Comparison of ENCODE assay signal across 21 cellular contexts in the genomic region with DNA sequence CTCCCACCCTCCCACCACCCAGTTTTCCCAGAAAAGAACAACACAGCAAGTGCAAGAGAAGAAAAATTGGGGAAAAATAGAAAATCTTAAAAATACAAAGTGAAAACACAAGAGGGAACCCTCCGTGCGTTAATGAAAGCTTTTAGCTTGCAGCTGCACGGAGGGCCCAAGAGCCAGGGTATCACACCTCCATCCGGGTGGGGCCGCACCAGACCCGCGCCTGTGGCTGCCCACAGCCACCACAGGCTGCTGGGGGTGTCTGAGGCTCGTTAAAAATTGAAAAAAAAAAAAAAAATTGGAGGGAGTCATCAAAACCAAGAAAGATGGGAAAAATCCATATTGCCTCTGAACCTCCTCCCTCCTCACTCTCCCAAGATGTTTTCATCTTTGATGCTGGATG.
"Had no signal": no experiment of that assay in that cellular context is flagged by ENCODE, and none has a peak within 500 bp of the region (broad histone marks: within the 10 kb centered on the region; RNA-seq: fewer than 3 reads in every experiment).

No MANE protein-coding gene starts in this region.

- H3K9ac ChIP-seq: parathyroid adenoma had no signal

- H3K36me3 Mint-ChIP-seq: activated CD8-positive, alpha-beta memory T cell treated with anti-CD3 and anti-CD28 coated beads, Interleukin-2, amount 10 ng/mL, durations not matched to agents 7 days and 5 days; activated naive CD8-positive, alpha-beta T cell; stimulated activated memory B cell treated with anti-CD40 and anti-IgM and Interleukin-4, amounts not matched to agents 10 μg/mL and 1 μg/mL and 100 μg/mL, for 72 hours; type B pancreatic cell had no signal

- H3K4me3 ChIP-seq: esophagus squamous epithelium, psoas muscle, sigmoid colon, uterus had no signal

- H3K36me3 ChIP-seq: esophagus squamous epithelium, uterus had no signal

- H3K4me3 Mint-ChIP-seq: activated CD4-positive, alpha-beta T cell treated with anti-CD3 and anti-CD28 coated beads for 36 hours; activated CD8-positive, alpha-beta memory T cell treated with anti-CD3 and anti-CD28 coated beads, Interleukin-2, amount 10 ng/mL, durations not matched to agents 7 days and 5 days; activated CD8-positive, alpha-beta T cell treated with anti-CD3 and anti-CD28 coated beads, Interleukin-2, amount 10 ng/mL, durations not matched to agents 7 days and 5 days; activated naive CD8-positive, alpha-beta T cell; activated T-cell treated with anti-CD3 and anti-CD28 coated beads, Interleukin-2, amount 50 U/mL, for 72 hours; neural crest cell; stimulated activated memory B cell treated with anti-CD40 and anti-IgM and Interleukin-4, amounts not matched to agents 10 μg/mL and 1 μg/mL and 100 μg/mL, for 72 hours; stimulated activated naive CD8-positive, alpha-beta T cell treated with anti-CD3 and anti-CD28 coated beads, Interleukin-15, amount 100 ng/mL, for 72 hours; type B pancreatic cell had no signal

- H3K27me3 ChIP-seq: uterus had no signal

- H3K9me3 Mint-ChIP-seq: activated T-cell treated with anti-CD3 and anti-CD28 coated beads, Interleukin-2, amount 50 U/mL, for 72 hours; neural crest cell; stimulated activated memory B cell treated with anti-CD40 and anti-IgM and Interleukin-4, amounts not matched to agents 10 μg/mL and 1 μg/mL and 100 μg/mL, for 72 hours; stimulated activated naive CD8-positive, alpha-beta T cell treated with anti-CD3 and anti-CD28 coated beads, Interleukin-15, amount 100 ng/mL, for 72 hours; type B pancreatic cell had no signal

- DNase-seq: activated T-cell treated with anti-CD3 and anti-CD28 coated beads, Interleukin-2, amount 50 U/mL, for 72 hours; dermis blood vessel endothelial cell; esophagus squamous epithelium; left cardiac atrium; left ventricle myocardium superior; mammary epithelial cell; psoas muscle; sigmoid colon; small intestine; stimulated activated CD4-positive, alpha-beta T cell treated with anti-CD3 and anti-CD28 coated beads, Interleukin-4, amount 100 ng/mL, for 24 hours; stimulated activated naive CD8-positive, alpha-beta T cell treated with anti-CD3 and anti-CD28 coated beads, Interleukin-15, amount 100 ng/mL, for 72 hours; uterus had no signal

- H2AFZ ChIP-seq: parathyroid adenoma had no signal

- H3K27ac ChIP-seq: epithelial cell of prostate, esophagus squamous epithelium, parathyroid adenoma, psoas muscle, sigmoid colon, uterus had no signal

- H3K27ac Mint-ChIP-seq: activated CD4-positive, alpha-beta T cell treated with anti-CD3 and anti-CD28 coated beads for 36 hours; activated CD8-positive, alpha-beta memory T cell treated with anti-CD3 and anti-CD28 coated beads, Interleukin-2, amount 10 ng/mL, durations not matched to agents 7 days and 5 days; activated CD8-positive, alpha-beta T cell treated with anti-CD3 and anti-CD28 coated beads, Interleukin-2, amount 10 ng/mL, durations not matched to agents 7 days and 5 days; activated naive CD8-positive, alpha-beta T cell; activated T-cell treated with anti-CD3 and anti-CD28 coated beads, Interleukin-2, amount 50 U/mL, for 72 hours; stimulated activated memory B cell treated with anti-CD40 and anti-IgM and Interleukin-4, amounts not matched to agents 10 μg/mL and 1 μg/mL and 100 μg/mL, for 72 hours; stimulated activated naive CD8-positive, alpha-beta T cell treated with anti-CD3 and anti-CD28 coated beads, Interleukin-15, amount 100 ng/mL, for 72 hours; type B pancreatic cell had no signal

- H3K9me3 ChIP-seq: esophagus squamous epithelium, psoas muscle, sigmoid colon, uterus had no signal

- H3K4me1 ChIP-seq: uterus had no signal

- ATAC-seq: activated CD8-positive, alpha-beta T cell treated with anti-CD3 and anti-CD28 coated beads, Interleukin-2, amount 10 ng/mL, durations not matched to agents 7 days and 5 days; activated T-cell treated with anti-CD3 and anti-CD28 coated beads, Interleukin-2, amount 50 U/mL, for 72 hours; left cardiac atrium; left ventricle myocardium superior; psoas muscle; stimulated activated memory B cell treated with anti-CD40 and anti-IgM and Interleukin-4, amounts not matched to agents 10 μg/mL and 1 μg/mL and 100 μg/mL, for 72 hours had no signal

- H3K79me2 ChIP-seq: parathyroid adenoma had no signal
